In genomic region chr22:39528080-39528661, GRCh38 we compare ENCODE assay signal across 8 cellular contexts. TPM values are rescaled to one million over a fixed set of nuclear protein-coding genes. Genes with fewer than 3 reads are reported as not detected.
DNase-seq lines count a peak whose midpoint lies in the region; ATAC-seq and TF ChIP-seq lines count a peak whose summit lies in the region.

No MANE protein-coding gene starts in this region.

- peak overlapping the region; percentile 99 for H3K27ac ChIP-seq in DOHH2 (ENCODE audit: low read depth, low read length)
- peak overlapping the region; percentile 32 to 48 for H3K27ac ChIP-seq in ascending aorta

- ATAC-seq in HG03135 (IDR thresholded peaks at IDR 0.05; ENCODE audit: unreplicated experiment) (no peak), omental fat pad (ENCODE audit: low FRiP score) (no peak)

- DNase-seq in NCI-H1105 treated with DMSO at 0.1 percent for 48 hours (lab: John Stamatoyannopoulos, UW) (peak; percentile 54), ascending aorta (ENCODE audit: low spot score in 2 of 2) (no peak), osteocyte (ENCODE audit: extremely low spot score, unreplicated experiment) (no peak), T-helper 2 cell (no peak), omental fat pad (ENCODE audit: low spot score) (no peak)
- DNase-seq in stimulated activated CD4-positive, alpha-beta T cell treated with anti-CD3 and anti-CD28 coated beads, Interleukin-4, amount 100 ng/mL, for 1 hour, result no peak

- H3K4me3 ChIP-seq in DOHH2 (ENCODE audit: low read length) (peak overlapping the region; percentile 90), ascending aorta (peak overlapping the region in 1 of 2 donors; percentile 47)

- peaks cover 59% of the 10 kb centered on the region for H3F3A ChIP-seq in DOHH2 (ENCODE audit: control insufficient read depth, insufficient read depth)

- peaks cover 20% of the 10 kb centered on the region for H3K36me3 Mint-ChIP-seq in osteocyte (ENCODE audit: unreplicated experiment)

- no peaks in the 10 kb centered on the region for H3K9me2 ChIP-seq in DOHH2 (replicated peaks; ENCODE audit: control insufficient read depth, low read length)

- H3K4me3 Mint-ChIP-seq in osteocyte (ENCODE audit: unreplicated experiment), result no peak overlapping the region

- peaks cover 68% of the 10 kb centered on the region for H3K79me2 ChIP-seq in DOHH2 (ENCODE audit: control insufficient read depth, low read length)

- H3K36me3 ChIP-seq in DOHH2 (ENCODE audit: control insufficient read depth, low read length) (peaks cover 82% of the 10 kb centered on the region), ascending aorta (peaks cover 28 to 38% of the 10 kb centered on the region in 2 donors)

- peaks cover 82% of the 10 kb centered on the region for H3K4me1 ChIP-seq in DOHH2 (ENCODE audit: control insufficient read depth, low read length)
- peaks cover 27 to 62% of the 10 kb centered on the region in 2 donors for H3K4me1 ChIP-seq in ascending aorta

- intact Hi-C loops in ascending aorta (cut with DNase I), result loop anchor here (2.0 to 5.0 kb wide), 3 partner anchors 129 to 356 kb away; partner anchors contain the start of gene TAB1

- H3K27me3 ChIP-seq in DOHH2 (ENCODE audit: control insufficient read depth, low read length) (no peaks in the 10 kb centered on the region), ascending aorta (no peaks in the 10 kb centered on the region)

- H4K20me1 ChIP-seq in DOHH2 (ENCODE audit: control insufficient read depth, insufficient read depth, low read depth, low read length), result 0 out of 2 replicates have a peak, but pooled peaks cover 4% of the 10 kb centered on the region

- peak overlapping the region; percentile 81 for H3K27ac Mint-ChIP-seq in osteocyte (ENCODE audit: unreplicated experiment)

- H3K4me2 ChIP-seq in DOHH2 (ENCODE audit: low read length), result peak overlapping the region; percentile 98

- no peaks in the 10 kb centered on the region for H3K27me3 Mint-ChIP-seq in osteocyte (ENCODE audit: unreplicated experiment)

- peaks cover 71% of the 10 kb centered on the region for H3K4me1 Mint-ChIP-seq in osteocyte (ENCODE audit: unreplicated experiment)

- no peak for TF ChIP-seq CTCF in DOHH2 (IDR thresholded peaks at IDR 0.05; ENCODE audit: low read depth, low read length, poor library complexity, severe bottlenecking)
- TF ChIP-seq CTCF in ascending aorta (IDR thresholded peaks at IDR 0.05), result no peak
- TF ChIP-seq CTCF in osteocyte (IDR thresholded peaks at IDR 0.05), result no peak
- TF ChIP-seq CTCF in omental fat pad (IDR thresholded peaks at IDR 0.05), result no peak

- H3K9me3 ChIP-seq in DOHH2 (ENCODE audit: control insufficient read depth, insufficient read depth, low read length) (no peaks in the 10 kb centered on the region), ascending aorta (no peaks in the 10 kb centered on the region)

- H3K9me3 Mint-ChIP-seq in osteocyte (ENCODE audit: unreplicated experiment), result no peaks in the 10 kb centered on the region

RNA-seq across cellular contexts. Expression of gene RPS19BP1, which starts 4.4 kb away (rescaled TPM):
- 218 TPM for total RNA-seq in ascending aorta
- total RNA-seq in osteocyte, result 51.1 and 53.1 TPM in 2 replicates
- 100 to 1,000 TPM; 103 to 157 (median 133) TPM for total RNA-seq in omental fat pad

RNA-seq across cellular contexts. Expression of gene ATF4, which starts 7.8 kb away (rescaled TPM):
- 173 TPM for total RNA-seq in ascending aorta
- 408 and 440 TPM in 2 replicates for total RNA-seq in osteocyte
- total RNA-seq in omental fat pad, result 100 to 1,000 TPM; 258 to 714 (median 610) TPM

RNA-seq across cellular contexts. Expression of gene MIEF1, which starts 26.1 kb away (rescaled TPM):
- total RNA-seq in ascending aorta, result 22.5 TPM
- total RNA-seq in osteocyte, result 24.8 and 25.8 TPM in 2 replicates
- 10 to 100 TPM; 23.6 to 46.0 (median 32.4) TPM for total RNA-seq in omental fat pad

RNA-seq across cellular contexts. Expression of gene CACNA1I, which starts 42.4 kb away (rescaled TPM):
- total RNA-seq in ascending aorta (not detected), osteocyte (0.03 TPM in 2 replicates), omental fat pad (under 1 TPM; 0.09 to 0.38 (median 0.26) TPM)
